ENCODE assay signal across 6 cellular contexts in genomic region chr1:206335162-206335561, GRCh38.
DNase-seq lines count a peak whose midpoint lies in the region; ATAC-seq and TF ChIP-seq lines count a peak whose summit lies in the region.
"Not testable (repeated sequence)": the region's sequence is repeated elsewhere in the genome, so short reads cannot be mapped to it uniquely, and the experiment has no call there.

No MANE protein-coding gene starts in this region.

- not testable (repeated sequence) for H3K9me3 ChIP-seq in HCT116 (ENCODE audit: control insufficient read depth in 1 of 2, insufficient read depth in 1 of 2, low read depth in 1 of 2, low read length in 2 of 2); endodermal cell (ENCODE audit: control insufficient read depth, low read length); left lung

- ATAC-seq in GM23338 (peak; percentile 54; the same call in 2 of the 3 replicates), HCT116 (0 out of 2 replicates have a peak, but pooled peaks have one; percentile 28), WTC11 (peak; percentile 56), left lung (peak; percentile 15)

- POLR2A ChIA-PET in HCT116 (lab: Charles Lee); WTC11 (lab: Charles Lee): not testable (repeated sequence)

- RAD21 ChIA-PET in HCT116 (lab: Charles Lee; ENCODE audit: low non-redundant PET in 1 of 2, low total read pairs in 2 of 2, uncharacterized antibody in 2 of 2, unreplicated experiment in 2 of 2): not testable (repeated sequence)

- H3K4me2 ChIP-seq in GM23338; HCT116 (ENCODE audit: low read length): not testable (repeated sequence)

- not testable (repeated sequence) for H4K20me1 ChIP-seq in GM23338 (replicated peaks; ENCODE audit: insufficient read depth); HCT116 (ENCODE audit: insufficient read depth)

- H3K9ac ChIP-seq in HCT116 (ENCODE audit: low read length); endodermal cell (ENCODE audit: extremely low read depth, low read length, poor library complexity, severe bottlenecking): not testable (repeated sequence)

- not testable (repeated sequence) for H3K4me1 Mint-ChIP-seq in GM23338; WTC11; activated CD4-positive, alpha-beta T cell treated with anti-CD3 and anti-CD28 coated beads, Interleukin-2, amount 10 ng/mL, durations not matched to agents 24 days and 14 days; endodermal cell

- not testable (repeated sequence) for TF ChIP-seq POLR2A in HCT116 (IDR thresholded peaks at IDR 0.05; ENCODE audit: borderline replicate concordance, extremely low read depth, insufficient read depth, insufficient read length)

- not testable (repeated sequence) for H2AFZ ChIP-seq in GM23338; HCT116 (ENCODE audit: low read depth, low read length, poor library complexity, severe bottlenecking)

- not testable (repeated sequence) for H3K27me3 ChIP-seq in GM23338 (ENCODE audit: insufficient read depth); HCT116 (ENCODE audit: insufficient read depth, low read length); endodermal cell (ENCODE audit: control insufficient read depth, insufficient read depth, low read length, poor library complexity, severe bottlenecking); left lung

- H3K27me3 Mint-ChIP-seq in GM23338 (ENCODE audit: insufficient read depth, low read depth, poor library complexity); WTC11 (ENCODE audit: low read depth); activated CD4-positive, alpha-beta T cell treated with anti-CD3 and anti-CD28 coated beads, Interleukin-2, amount 10 ng/mL, durations not matched to agents 24 days and 14 days; endodermal cell (ENCODE audit: insufficient read depth): not testable (repeated sequence)

- H3K9me2 ChIP-seq in GM23338 (ENCODE audit: insufficient read depth); HCT116 (ENCODE audit: insufficient read depth): not testable (repeated sequence)

- not testable (repeated sequence) for H3K4me3 ChIP-seq in GM23338; HCT116 (replicated peaks in 1 of 2; ENCODE audit: low read depth in 1 of 2, low read length in 2 of 2); endodermal cell (ENCODE audit: low read length); left lung

- H3K9me3 Mint-ChIP-seq in GM23338; WTC11; activated CD4-positive, alpha-beta T cell treated with anti-CD3 and anti-CD28 coated beads, Interleukin-2, amount 10 ng/mL, durations not matched to agents 24 days and 14 days; endodermal cell: not testable (repeated sequence)

- not testable (repeated sequence) for BruUV-seq in HCT116 (replicated peaks; lab: Mats Ljungman, UMichigan)

- H3F3A ChIP-seq in GM23338 (replicated peaks; ENCODE audit: low read depth): not testable (repeated sequence)

- not testable (repeated sequence) for TF ChIP-seq CTCF in GM23338 (conservative IDR thresholded peaks at IDR 0.05; ENCODE audit: low read depth in 2 of 2); HCT116 (IDR thresholded peaks at IDR 0.05 in 2 of 3, conservative IDR thresholded peaks at IDR 0.05 in 1 of 3; ENCODE audit: borderline replicate concordance in 1 of 3, insufficient read depth in 1 of 3, low read depth in 2 of 3, low read length in 2 of 3); WTC11 (IDR thresholded peaks at IDR 0.05); left lung (IDR thresholded peaks at IDR 0.05)
- peak; percentile 14 for TF ChIP-seq CTCF in endodermal cell (conservative IDR thresholded peaks at IDR 0.05)

- intact Hi-C loops in HCT116 (cut with micrococcal nuclease); activated CD4-positive, alpha-beta T cell treated with anti-CD3 and anti-CD28 coated beads, Interleukin-2, amount 10 ng/mL, durations not matched to agents 24 days and 14 days (cut with micrococcal nuclease); left lung (cut with DNase I): not testable (repeated sequence)

- not testable (repeated sequence) for H3K4me1 ChIP-seq in GM23338 (ENCODE audit: insufficient read depth); HCT116 (ENCODE audit: control insufficient read depth in 1 of 2, insufficient read depth in 2 of 2, low read length in 2 of 2); endodermal cell (ENCODE audit: control insufficient read depth, insufficient read depth, low read length); left lung

- not testable (repeated sequence) for H3K27ac Mint-ChIP-seq in GM23338; WTC11; activated CD4-positive, alpha-beta T cell treated with anti-CD3 and anti-CD28 coated beads, Interleukin-2, amount 10 ng/mL, durations not matched to agents 24 days and 14 days; endodermal cell

- H3K36me3 ChIP-seq in GM23338 (ENCODE audit: insufficient read depth); HCT116 (ENCODE audit: control insufficient read depth in 1 of 2, insufficient read depth in 2 of 2, low read length in 2 of 2); endodermal cell (ENCODE audit: control insufficient read depth, insufficient read depth, low read length); left lung: not testable (repeated sequence)

- DNase-seq in GM23338 (ENCODE audit: low spot score); HCT116 (ENCODE audit: low read depth, low spot score); WTC11 (ENCODE audit: low spot score); endodermal cell; left lung: not testable (repeated sequence)
- peak; percentile 15 for DNase-seq in activated CD4-positive, alpha-beta T cell treated with anti-CD3 and anti-CD28 coated beads, Interleukin-2, amount 10 ng/mL, durations not matched to agents 24 days and 14 days

- H3K27ac ChIP-seq in GM23338 (ENCODE audit: low read depth); HCT116 (ENCODE audit: low read depth, low read length); endodermal cell (ENCODE audit: low read depth, low read length); left lung: not testable (repeated sequence)

- H3K79me2 ChIP-seq in GM23338 (replicated peaks; ENCODE audit: insufficient read depth); HCT116 (ENCODE audit: insufficient read depth, low read length): not testable (repeated sequence)

- not testable (repeated sequence) for TF ChIP-seq RAD21 in HCT116 (IDR thresholded peaks at IDR 0.05; ENCODE audit: low read depth)

- not testable (repeated sequence) for H3K36me3 Mint-ChIP-seq in GM23338 (ENCODE audit: low read depth); WTC11; activated CD4-positive, alpha-beta T cell treated with anti-CD3 and anti-CD28 coated beads, Interleukin-2, amount 10 ng/mL, durations not matched to agents 24 days and 14 days (ENCODE audit: low read depth); endodermal cell (ENCODE audit: low read depth)

- CTCF ChIA-PET in HCT116 (lab: Charles Lee); WTC11 (lab: Charles Lee): not testable (repeated sequence)

- H3K4me3 Mint-ChIP-seq in GM23338; WTC11; activated CD4-positive, alpha-beta T cell treated with anti-CD3 and anti-CD28 coated beads, Interleukin-2, amount 10 ng/mL, durations not matched to agents 24 days and 14 days; endodermal cell: not testable (repeated sequence)
